In genomic region chr3:124140751-124141150, GRCh38 we compare ENCODE assay signal across 19 cellular contexts.
DNase-seq lines count a peak whose midpoint lies in the region; ATAC-seq, FAIRE-seq and TF ChIP-seq lines count a peak whose summit lies in the region.
"Had no signal": no experiment of that assay in that cellular context is flagged by ENCODE, and none has a peak within 500 bp of the region (broad histone marks: within the 10 kb centered on the region; RNA-seq: fewer than 3 reads in every experiment).

No MANE protein-coding gene starts in this region.

- no peak for ATAC-seq in psoas muscle
- no peak for ATAC-seq in HG02981 (IDR thresholded peaks at IDR 0.05; ENCODE audit: unreplicated experiment)
- ATAC-seq: A549, GM12878 had no signal

- H3K9me3 Mint-ChIP-seq in astrocyte (ENCODE audit: unreplicated experiment) = peaks cover 1% of the 10 kb centered on the region
- H3K9me3 Mint-ChIP-seq: CD4-positive, alpha-beta memory T cell; HFFc6 had no signal

- H3K79me2 ChIP-seq in astrocyte (ENCODE audit: insufficient read depth, low read length) = peaks cover 3% of the 10 kb centered on the region

- peaks cover 24% of the 10 kb centered on the region for H3K4me1 ChIP-seq in astrocyte (ENCODE audit: insufficient read depth, low read length)
- peaks cover 5% of the 10 kb centered on the region for H3K4me1 ChIP-seq in psoas muscle
- H3K4me1 ChIP-seq: A549, BE2C had no signal

- no peaks in the 10 kb centered on the region for H3K27me3 ChIP-seq in astrocyte (ENCODE audit: insufficient read depth, low read length)
- no peaks in the 10 kb centered on the region for H3K27me3 ChIP-seq in psoas muscle (ENCODE audit: insufficient read depth in 3 of 3, low read length in 2 of 3)
- H3K27me3 ChIP-seq: BE2C had no signal

- peak overlapping the region; percentile 63 for H3K4me2 ChIP-seq in astrocyte (ENCODE audit: low read length)
- H3K4me2 ChIP-seq: A549 had no signal

- no peaks in the 10 kb centered on the region for H3K9me3 ChIP-seq in astrocyte (ENCODE audit: insufficient read depth, low read depth, low read length)
- H3K9me3 ChIP-seq in psoas muscle = no peaks in the 10 kb centered on the region
- H3K9me3 ChIP-seq: A549, BE2C had no signal

- H3K4me3 ChIP-seq in astrocyte (ENCODE audit: insufficient read depth, low read depth, low read length) = no peak overlapping the region
- no peak overlapping the region for H3K4me3 ChIP-seq in psoas muscle
- H3K4me3 ChIP-seq: A549, GM12878 had no signal

- intact Hi-C loops in psoas muscle (cut with DNase I) = no loop called here

- TF ChIP-seq CTCF in astrocyte (IDR thresholded peaks at IDR 0.05; ENCODE audit: insufficient read depth, low read depth, low read length) (no peak), psoas muscle (IDR thresholded peaks at IDR 0.05) (no peak)

- 82 to 89% (median 84%) methylated on average over 4 of the region's 4 CpGs for WGBS in psoas muscle, 3 donors

- H3K9ac ChIP-seq in astrocyte (ENCODE audit: low read length) = no peak overlapping the region

- H3K27me3 Mint-ChIP-seq in astrocyte (ENCODE audit: low read depth, unreplicated experiment) = peaks cover 13% of the 10 kb centered on the region
- H3K27me3 Mint-ChIP-seq: IgD-negative memory B cell had no signal

- peaks cover 8% of the 10 kb centered on the region for H3K4me1 Mint-ChIP-seq in astrocyte (ENCODE audit: low read depth, unreplicated experiment)
- H3K4me1 Mint-ChIP-seq: CD4-positive, alpha-beta memory T cell; IgD-negative memory B cell had no signal

- no peaks in the 10 kb centered on the region for H3K36me3 Mint-ChIP-seq in astrocyte (ENCODE audit: low read depth, unreplicated experiment)
- H3K36me3 Mint-ChIP-seq: CD4-positive, alpha-beta memory T cell; IgD-negative memory B cell had no signal

- H3K27ac ChIP-seq in astrocyte (ENCODE audit: low read depth, low read length) (no peak overlapping the region), psoas muscle (no peak overlapping the region)
- H3K27ac ChIP-seq: A549, C4-2B had no signal

- H4K20me1 ChIP-seq in astrocyte (ENCODE audit: insufficient read depth, low read length) = peaks cover 22% of the 10 kb centered on the region

- no peak overlapping the region for H3K27ac Mint-ChIP-seq in astrocyte (ENCODE audit: unreplicated experiment)
- H3K27ac Mint-ChIP-seq: CD4-positive, alpha-beta memory T cell; HFFc6; IgD-negative memory B cell had no signal

- no peak overlapping the region for H2AFZ ChIP-seq in astrocyte (ENCODE audit: low read depth, low read length)

- H3K36me3 ChIP-seq in astrocyte (ENCODE audit: insufficient read depth, low read length) (no peaks in the 10 kb centered on the region), psoas muscle (ENCODE audit: insufficient read depth in 1 of 2, low read depth in 1 of 2) (no peaks in the 10 kb centered on the region)
- H3K36me3 ChIP-seq: BE2C had no signal

- DNase-seq in EL = peak; percentile 47
- peak; percentile 73 for DNase-seq in M059J (ENCODE audit: low read depth)
- peak; percentile 63 for DNase-seq in astrocyte (ENCODE audit: low read depth)
- peak; percentile 48 for DNase-seq in kidney tubule cell (ENCODE audit: low spot score)
- no peak for DNase-seq in NCI-H1092 treated with DMSO at 0.1 percent for 48 hours (lab: John Stamatoyannopoulos, UW)
- DNase-seq in psoas muscle = no peak
- no peak for DNase-seq in NCI-H2227 (lab: John Stamatoyannopoulos, UW; ENCODE audit: unreplicated experiment)
- DNase-seq: BE2C; CD4-positive, alpha-beta memory T cell; DMS79; HCEC 1CT; HFFc6; KG1 had no signal

- no peak for FAIRE-seq in astrocyte (lab: Jason Lieb, UNC)
- FAIRE-seq: A549, GM12878, GM18507 had no signal

- no peak overlapping the region for H3K4me3 Mint-ChIP-seq in astrocyte (ENCODE audit: unreplicated experiment)
- H3K4me3 Mint-ChIP-seq: CD4-positive, alpha-beta memory T cell; HFFc6; IgD-negative memory B cell had no signal

Comparison
In these comparisons a context has a peak if more than half of its experiments do, and no peak if none do; other contexts are left out.
1. DNase-seq: peak in EL (single experiment), M059J (single experiment), astrocyte (single experiment) and kidney tubule cell (single experiment); none in NCI-H1092 treated with DMSO at 0.1 percent for 48 hours (single experiment), psoas muscle (0 of 2) and NCI-H2227 (single experiment).